In genomic region chr11:63534895-63535461, GRCh38 we compare ENCODE assay signal across 1 cellular context.
TF ChIP-seq lines count a peak whose summit lies in the region.

No MANE protein-coding gene starts in this region.

TF ChIP-seq in H1, 55 proteins besides CTCF, POLR2A, EP300 and RAD21:
- no peak for TF ChIP-seq CTBP2 (IDR thresholded peaks at IDR 0.05; ENCODE audit: borderline replicate concordance, insufficient read depth, insufficient read length, low read length)
- no peak for TF ChIP-seq BACH1 (IDR thresholded peaks at IDR 0.05; ENCODE audit: low read length)
- no peak for TF ChIP-seq SIX5 (IDR thresholded peaks at IDR 0.05; ENCODE audit: low read depth, low read length)
- TF ChIP-seq SUZ12 (IDR thresholded peaks at IDR 0.05; ENCODE audit: low read length): no peak
- no peak for TF ChIP-seq NRF1 (IDR thresholded peaks at IDR 0.05; ENCODE audit: low read depth, low read length)
- TF ChIP-seq HDAC2 (IDR thresholded peaks at IDR 0.05; ENCODE audit: borderline replicate concordance in 1 of 2, low read depth in 2 of 2, low read length in 2 of 2): no peak
- TF ChIP-seq PHF8 (conservative IDR thresholded peaks at IDR 0.05; ENCODE audit: low read depth, low read length): no peak
- TF ChIP-seq, protein P1, sequence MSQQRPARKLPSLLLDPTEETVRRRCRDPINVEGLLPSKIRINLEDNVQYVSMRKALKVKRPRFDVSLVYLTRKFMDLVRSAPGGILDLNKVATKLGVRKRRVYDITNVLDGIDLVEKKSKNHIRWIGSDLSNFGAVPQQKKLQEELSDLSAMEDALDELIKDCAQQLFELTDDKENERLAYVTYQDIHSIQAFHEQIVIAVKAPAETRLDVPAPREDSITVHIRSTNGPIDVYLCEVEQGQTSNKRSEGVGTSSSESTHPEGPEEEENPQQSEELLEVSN (IDR thresholded peaks at IDR 0.05): no peak
- TF ChIP-seq POLR2AphosphoS5 (IDR thresholded peaks at IDR 0.05; ENCODE audit: low read depth, low read length): no peak
- TF ChIP-seq TEAD4 (IDR thresholded peaks at IDR 0.05; ENCODE audit: low read depth, low read length): no peak
- no peak for TF ChIP-seq SAP30 (IDR thresholded peaks at IDR 0.05; ENCODE audit: insufficient read depth, insufficient replicate concordance, low read length)
- no peak for TF ChIP-seq JUND (IDR thresholded peaks at IDR 0.05; ENCODE audit: low read length)
- no peak for TF ChIP-seq CBX5 (IDR thresholded peaks at IDR 0.05; ENCODE audit: low read depth, low read length)
